ENCODE assay signal across 8 cellular contexts in the genomic region with DNA sequence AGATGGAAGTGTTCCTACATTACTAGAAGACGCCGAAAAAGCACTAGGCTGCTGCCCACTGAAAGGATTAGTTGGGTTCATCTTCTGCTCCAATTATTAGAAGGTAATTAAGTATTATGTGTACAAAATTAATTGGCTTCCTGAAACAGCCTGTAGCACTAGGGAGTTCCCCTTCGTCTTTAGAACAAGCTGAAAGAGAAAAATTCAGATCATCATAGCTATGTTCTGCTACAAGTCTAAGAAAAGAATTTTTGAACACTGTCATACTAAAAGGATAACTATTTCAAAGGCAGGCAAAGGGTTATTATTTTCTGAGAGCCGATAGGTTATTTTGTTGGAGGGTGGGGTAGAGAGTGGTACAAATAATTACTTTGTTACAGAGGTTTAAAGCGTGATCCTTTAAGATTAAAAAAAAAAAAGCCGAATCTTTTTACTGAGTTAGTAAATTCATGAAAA. TPM values are rescaled to one million over a fixed set of nuclear protein-coding genes. Genes with fewer than 3 reads are reported as not detected.
DNase-seq lines count a peak whose midpoint lies in the region; ATAC-seq and TF ChIP-seq lines count a peak whose summit lies in the region.

MCM3AP (minus strand) TSS at position 406 of the 456 bp plus-strand sequence; CDS start at position 81, 325 bp downstream.

- no peak for TF ChIP-seq CTCF in HEK293 (tag by site-specific recombination; IDR thresholded peaks at IDR 0.05)

- H3K9me3 ChIP-seq in HEK293 (ENCODE audit: control insufficient read depth, insufficient read depth, low read depth, low read length), result no peaks in the 10 kb centered on the region

- DNase-seq in activated CD8-positive, alpha-beta T cell treated with anti-CD3 and anti-CD28 coated beads, Interleukin-2, amount 10 ng/mL, durations not matched to agents 7 days and 5 days, result no peak
- DNase-seq in left cardiac atrium (no peak), sciatic nerve (ENCODE audit: low spot score) (no peak), DMS79 (lab: John Stamatoyannopoulos, UW) (no peak), amygdala (lab: John Stamatoyannopoulos, UW) (no peak)

- ATAC-seq in activated CD8-positive, alpha-beta T cell treated with anti-CD3 and anti-CD28 coated beads, Interleukin-2, amount 10 ng/mL, durations not matched to agents 7 days and 5 days, result no peak
- ATAC-seq in left cardiac atrium, result no peak
- ATAC-seq in sciatic nerve, result no peak
- no peak for ATAC-seq in HG02610 (IDR thresholded peaks at IDR 0.05; ENCODE audit: unreplicated experiment)
- no peak for ATAC-seq in HG02938 (IDR thresholded peaks at IDR 0.05; ENCODE audit: unreplicated experiment)

- no peaks in the 10 kb centered on the region for H3K27me3 Mint-ChIP-seq in activated CD8-positive, alpha-beta T cell treated with anti-CD3 and anti-CD28 coated beads, Interleukin-2, amount 10 ng/mL, durations not matched to agents 7 days and 5 days (ENCODE audit: low read depth)

- no peaks in the 10 kb centered on the region for H3K9me3 Mint-ChIP-seq in activated CD8-positive, alpha-beta T cell treated with anti-CD3 and anti-CD28 coated beads, Interleukin-2, amount 10 ng/mL, durations not matched to agents 7 days and 5 days (ENCODE audit: insufficient read depth)

- peaks cover 49% of the 10 kb centered on the region for H3K36me3 Mint-ChIP-seq in activated CD8-positive, alpha-beta T cell treated with anti-CD3 and anti-CD28 coated beads, Interleukin-2, amount 10 ng/mL, durations not matched to agents 7 days and 5 days (ENCODE audit: low read depth)

- POLR2A ChIA-PET in HEK293 (lab: Yijun Ruan, JAX), result interaction anchor here (2.0 kb wide), 2 partner anchors 12 to 40 kb away, joined by 8 to 9 read pairs; no protein-coding TSS in a partner anchor
- POLR2A ChIA-PET in activated CD8-positive, alpha-beta T cell treated with anti-CD3 and anti-CD28 coated beads, Interleukin-2, amount 10 ng/mL, durations not matched to agents 7 days and 5 days (lab: Charles Lee), result interaction anchor here (0.7 to 2.5 kb wide), 8 partner anchors 11 to 312 kb away, joined by 3 to 8 read pairs (median 4); partner anchors contain the start of gene C21orf58

- H3K27ac ChIP-seq in HEK293 (ENCODE audit: extremely low read depth, low read depth, low read length), result peak within 1 kb of the TSS; percentile 81

- peaks cover 58% of the 10 kb centered on the region for H3K4me1 Mint-ChIP-seq in activated CD8-positive, alpha-beta T cell treated with anti-CD3 and anti-CD28 coated beads, Interleukin-2, amount 10 ng/mL, durations not matched to agents 7 days and 5 days (ENCODE audit: low read depth)

- CTCF ChIA-PET in HEK293 (lab: Yijun Ruan, JAX), result interaction anchor here (0.6 to 1.7 kb wide), 7 partner anchors 28 to 315 kb away, joined by 3 to 7 read pairs (median 3); no protein-coding TSS in a partner anchor
- CTCF ChIA-PET in activated CD8-positive, alpha-beta T cell treated with anti-CD3 and anti-CD28 coated beads, Interleukin-2, amount 10 ng/mL, durations not matched to agents 7 days and 5 days (lab: Charles Lee), result interaction anchor here (0.8 to 3.1 kb wide), 8 partner anchors 10 to 341 kb away, joined by 3 to 21 read pairs (median 4); a partner anchor contains a TSS

- H3K4me1 ChIP-seq in HEK293 (ENCODE audit: control insufficient read depth, insufficient read depth, low read length), result peaks cover 4% of the 10 kb centered on the region; the same call in 1 of the 2 replicates

- intact Hi-C loops in left cardiac atrium (cut with DNase I) (no loop called here), sciatic nerve (cut with DNase I) (no loop called here)

- peaks cover 27 to 51% of the 10 kb centered on the region in 2 experiments for H3K36me3 ChIP-seq in HEK293 (ENCODE audit: control insufficient read depth in 2 of 2, insufficient read depth in 1 of 2, low read length in 2 of 2)

- peak within 1 kb of the TSS; percentile 95 for H3K4me3 Mint-ChIP-seq in activated CD8-positive, alpha-beta T cell treated with anti-CD3 and anti-CD28 coated beads, Interleukin-2, amount 10 ng/mL, durations not matched to agents 7 days and 5 days

- H3K27ac Mint-ChIP-seq in activated CD8-positive, alpha-beta T cell treated with anti-CD3 and anti-CD28 coated beads, Interleukin-2, amount 10 ng/mL, durations not matched to agents 7 days and 5 days, result peak within 1 kb of the TSS; percentile 96

- peak within 1 kb of the TSS; percentile 61 for H3K4me3 ChIP-seq in HEK293 (ENCODE audit: low read depth, low read length)

TF ChIP-seq in HEK293, 187 proteins besides CTCF, POLR2A, EP300 and RAD21:
- TF ChIP-seq, protein P1, sequence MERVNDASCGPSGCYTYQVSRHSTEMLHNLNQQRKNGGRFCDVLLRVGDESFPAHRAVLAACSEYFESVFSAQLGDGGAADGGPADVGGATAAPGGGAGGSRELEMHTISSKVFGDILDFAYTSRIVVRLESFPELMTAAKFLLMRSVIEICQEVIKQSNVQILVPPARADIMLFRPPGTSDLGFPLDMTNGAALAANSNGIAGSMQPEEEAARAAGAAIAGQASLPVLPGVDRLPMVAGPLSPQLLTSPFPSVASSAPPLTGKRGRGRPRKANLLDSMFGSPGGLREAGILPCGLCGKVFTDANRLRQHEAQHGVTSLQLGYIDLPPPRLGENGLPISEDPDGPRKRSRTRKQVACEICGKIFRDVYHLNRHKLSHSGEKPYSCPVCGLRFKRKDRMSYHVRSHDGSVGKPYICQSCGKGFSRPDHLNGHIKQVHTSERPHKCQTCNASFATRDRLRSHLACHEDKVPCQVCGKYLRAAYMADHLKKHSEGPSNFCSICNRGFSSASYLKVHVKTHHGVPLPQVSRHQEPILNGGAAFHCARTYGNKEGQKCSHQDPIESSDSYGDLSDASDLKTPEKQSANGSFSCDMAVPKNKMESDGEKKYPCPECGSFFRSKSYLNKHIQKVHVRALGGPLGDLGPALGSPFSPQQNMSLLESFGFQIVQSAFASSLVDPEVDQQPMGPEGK (tag by site-specific recombination; IDR thresholded peaks at IDR 0.05), result no peak
- TF ChIP-seq SETDB1 (IDR thresholded peaks at IDR 0.05; ENCODE audit: insufficient read length, low read length) (no peak), ZNF600 (tag by site-specific recombination; IDR thresholded peaks at IDR 0.05) (no peak), KLF8 (tag by site-specific recombination; IDR thresholded peaks at IDR 0.05) (no peak), ZNF324 (tag by site-specific recombination; IDR thresholded peaks at IDR 0.05) (no peak), ZNF449 (tag by site-specific recombination; IDR thresholded peaks at IDR 0.05) (no peak), SALL2 (tag by site-specific recombination; IDR thresholded peaks at IDR 0.05; ENCODE audit: borderline replicate concordance) (no peak), ZNF221 (tag by site-specific recombination; IDR thresholded peaks at IDR 0.05; ENCODE audit: borderline replicate concordance) (no peak), ZBTB17 (tag by site-specific recombination; IDR thresholded peaks at IDR 0.05) (no peak), ZNF513 (tag by site-specific recombination; IDR thresholded peaks at IDR 0.05) (no peak), KLF1 (tag by site-specific recombination; IDR thresholded peaks at IDR 0.05) (no peak), ZNF580 (tag by site-specific recombination; IDR thresholded peaks at IDR 0.05) (no peak), ZNF335 (tag by site-specific recombination; conservative IDR thresholded peaks at IDR 0.05) (no peak), ZBTB1 (tag by site-specific recombination; IDR thresholded peaks at IDR 0.05) (no peak)

RNA-seq across cellular contexts. Expression of gene MCM3AP, which starts in this region (rescaled TPM):
- total RNA-seq in activated CD8-positive, alpha-beta T cell treated with anti-CD3 and anti-CD28 coated beads, Interleukin-2, amount 10 ng/mL, durations not matched to agents 7 days and 5 days, result 100 to 1,000 TPM; 106 to 113 TPM
- total RNA-seq in left cardiac atrium (10 to 100 TPM; 52.4 to 66.4 TPM), sciatic nerve (103 TPM)
